In genomic region chr3:49180116-49180515, GRCh38 we compare ENCODE assay signal across 30 cellular contexts. TPM values are rescaled to one million over a fixed set of nuclear protein-coding genes. Genes with fewer than 3 reads are reported as not detected.
"Had no signal": no experiment of that assay in that cellular context is flagged by ENCODE, and none has a peak within 500 bp of the region (broad histone marks: within the 10 kb centered on the region; RNA-seq: fewer than 3 reads in every experiment).

No MANE protein-coding gene starts in this region.

- H3K9me3 Mint-ChIP-seq: activated CD4-positive, alpha-beta T cell treated with anti-CD3 and anti-CD28 coated beads, Interleukin-2, amount 10 ng/mL, durations not matched to agents 7 days and 5 days; activated CD8-positive, alpha-beta T cell treated with anti-CD3 and anti-CD28 coated beads for 36 hours; activated naive CD4-positive, alpha-beta T cell treated with anti-CD3 and anti-CD28 coated beads for 36 hours; activated naive CD4-positive, alpha-beta T cell treated with anti-CD3 and anti-CD28 coated beads, Interleukin-2, amount 50 U/mL, for 24 hours; activated naive CD8-positive, alpha-beta T cell treated with anti-CD3 and anti-CD28 coated beads for 36 hours; activated naive CD8-positive, alpha-beta T cell treated with anti-CD3 and anti-CD28 coated beads, Interleukin-2, amount 50 U/mL, for 24 hours; activated T-cell treated with anti-CD3 and anti-CD28 coated beads, Interleukin-2, amount 50 U/mL, for 4 hours; activated T-helper 17 cell treated with anti-CD3 and anti-CD28 coated beads, Interleukin-2, amount 50 U/mL, for 72 hours; effector memory CD8-positive, alpha-beta T cell had no signal

- H3K27me3 ChIP-seq: adrenal gland, body of pancreas, esophagus muscularis mucosa, foreskin keratinocyte, gastrocnemius medialis had no signal

- H3K27ac ChIP-seq: adrenal gland, body of pancreas, esophagus muscularis mucosa, foreskin keratinocyte, gastrocnemius medialis had no signal

- H3K27me3 Mint-ChIP-seq: activated naive CD4-positive, alpha-beta T cell treated with anti-CD3 and anti-CD28 coated beads, Interleukin-2, amount 50 U/mL, for 24 hours had no signal

- ATAC-seq: activated CD8-positive, alpha-beta T cell treated with anti-CD3 and anti-CD28 coated beads for 36 hours; activated naive CD8-positive, alpha-beta T cell treated with anti-CD3 and anti-CD28 coated beads, Interleukin-2, amount 50 U/mL, for 24 hours; activated T-cell treated with anti-CD3 and anti-CD28 coated beads, Interleukin-2, amount 50 U/mL, for 4 hours; activated T-helper 17 cell treated with anti-CD3 and anti-CD28 coated beads, Interleukin-2, amount 50 U/mL, for 72 hours; body of pancreas; effector memory CD8-positive, alpha-beta T cell; foreskin keratinocyte; gastrocnemius medialis; WTC11 had no signal

- H3K9me3 ChIP-seq: adrenal gland, body of pancreas, esophagus muscularis mucosa, gastrocnemius medialis had no signal

- H3K4me1 ChIP-seq: body of pancreas, foreskin keratinocyte had no signal

- H3K4me1 Mint-ChIP-seq: activated CD4-positive, alpha-beta T cell treated with anti-CD3 and anti-CD28 coated beads, Interleukin-2, amount 10 ng/mL, durations not matched to agents 7 days and 5 days; activated naive CD4-positive, alpha-beta T cell treated with anti-CD3 and anti-CD28 coated beads, Interleukin-2, amount 50 U/mL, for 24 hours; activated naive CD8-positive, alpha-beta T cell treated with anti-CD3 and anti-CD28 coated beads for 36 hours; activated naive CD8-positive, alpha-beta T cell treated with anti-CD3 and anti-CD28 coated beads, Interleukin-2, amount 50 U/mL, for 24 hours; activated T-helper 17 cell treated with anti-CD3 and anti-CD28 coated beads, Interleukin-2, amount 50 U/mL, for 72 hours; WTC11 had no signal

- H3K4me3 Mint-ChIP-seq: activated CD4-positive, alpha-beta T cell treated with anti-CD3 and anti-CD28 coated beads, Interleukin-2, amount 10 ng/mL, durations not matched to agents 7 days and 5 days; activated CD8-positive, alpha-beta T cell treated with anti-CD3 and anti-CD28 coated beads for 36 hours; activated naive CD4-positive, alpha-beta T cell treated with anti-CD3 and anti-CD28 coated beads for 36 hours; activated naive CD4-positive, alpha-beta T cell treated with anti-CD3 and anti-CD28 coated beads, Interleukin-2, amount 50 U/mL, for 24 hours; activated naive CD8-positive, alpha-beta T cell treated with anti-CD3 and anti-CD28 coated beads for 36 hours; activated naive CD8-positive, alpha-beta T cell treated with anti-CD3 and anti-CD28 coated beads, Interleukin-2, amount 50 U/mL, for 24 hours; activated T-cell treated with anti-CD3 and anti-CD28 coated beads, Interleukin-2, amount 50 U/mL, for 4 hours; activated T-helper 17 cell treated with anti-CD3 and anti-CD28 coated beads, Interleukin-2, amount 50 U/mL, for 72 hours; effector memory CD8-positive, alpha-beta T cell; WTC11 had no signal

- H3K27ac Mint-ChIP-seq: activated CD4-positive, alpha-beta T cell treated with anti-CD3 and anti-CD28 coated beads, Interleukin-2, amount 10 ng/mL, durations not matched to agents 7 days and 5 days; activated CD8-positive, alpha-beta T cell treated with anti-CD3 and anti-CD28 coated beads for 36 hours; activated naive CD4-positive, alpha-beta T cell treated with anti-CD3 and anti-CD28 coated beads for 36 hours; activated naive CD4-positive, alpha-beta T cell treated with anti-CD3 and anti-CD28 coated beads, Interleukin-2, amount 50 U/mL, for 24 hours; activated naive CD8-positive, alpha-beta T cell treated with anti-CD3 and anti-CD28 coated beads for 36 hours; activated naive CD8-positive, alpha-beta T cell treated with anti-CD3 and anti-CD28 coated beads, Interleukin-2, amount 50 U/mL, for 24 hours; activated T-helper 17 cell treated with anti-CD3 and anti-CD28 coated beads, Interleukin-2, amount 50 U/mL, for 72 hours; effector memory CD8-positive, alpha-beta T cell; WTC11 had no signal

- H3K4me3 ChIP-seq: adrenal gland, body of pancreas, esophagus muscularis mucosa, gastrocnemius medialis had no signal

- DNase-seq: activated CD4-positive, alpha-beta T cell treated with anti-CD3 and anti-CD28 coated beads for 1 hour; activated CD4-positive, alpha-beta T cell treated with anti-CD3 and anti-CD28 coated beads for 4 hours; activated CD4-positive, alpha-beta T cell treated with anti-CD3 and anti-CD28 coated beads, Interleukin-2, amount 10 ng/mL, durations not matched to agents 7 days and 5 days; activated CD4-positive, alpha-beta T cell treated with anti-CD3 and anti-CD28 coated beads, Interleukin-2, amount 50 U/mL, for 4 hours; activated CD8-positive, alpha-beta memory T cell treated with anti-CD3 and anti-CD28 coated beads for 24 hours; activated CD8-positive, alpha-beta T cell treated with anti-CD3 and anti-CD28 coated beads for 36 hours; activated effector memory CD4-positive, alpha-beta T cell treated with anti-CD3 and anti-CD28 coated beads, Interleukin-2, amount 50 U/mL, for 16 hours; activated naive CD4-positive, alpha-beta T cell treated with anti-CD3 and anti-CD28 coated beads for 36 hours; activated naive CD8-positive, alpha-beta T cell treated with anti-CD3 and anti-CD28 coated beads for 36 hours; activated naive CD8-positive, alpha-beta T cell treated with anti-CD3 and anti-CD28 coated beads, Interleukin-2, amount 50 U/mL, for 24 hours; activated T-cell treated with anti-CD3 and anti-CD28 coated beads, Interleukin-2, amount 50 U/mL, for 4 hours; adrenal gland; amygdala; aorta; body of pancreas; caudate nucleus; cortex of kidney; dermis blood vessel endothelial cell; effector CD4-positive, alpha-beta T cell; effector memory CD8-positive, alpha-beta T cell; erythroblast; foreskin keratinocyte; gastrocnemius medialis; glutamatergic neuron; T-helper 2 cell had no signal

- H3K36me3 Mint-ChIP-seq: activated naive CD4-positive, alpha-beta T cell treated with anti-CD3 and anti-CD28 coated beads, Interleukin-2, amount 50 U/mL, for 24 hours; activated naive CD8-positive, alpha-beta T cell treated with anti-CD3 and anti-CD28 coated beads for 36 hours; WTC11 had no signal

RNA-seq across cellular contexts. Expression of gene LAMB2, which starts 47.3 kb away (rescaled TPM):
- total RNA-seq: activated CD4-positive, alpha-beta T cell treated with anti-CD3 and anti-CD28 coated beads, Interleukin-2, amount 10 ng/mL, durations not matched to agents 7 days and 5 days; activated CD8-positive, alpha-beta T cell treated with anti-CD3 and anti-CD28 coated beads for 36 hours; activated naive CD4-positive, alpha-beta T cell treated with anti-CD3 and anti-CD28 coated beads for 36 hours; activated naive CD8-positive, alpha-beta T cell treated with anti-CD3 and anti-CD28 coated beads for 36 hours; T-helper 1 cell treated with Interleukin-12 subunit alpha and Interleukin-12 subunit beta and Interleukin-4 antibody, amounts not matched to agents 30 ng/mL and 1 ng/mL, for 36 hours had no signal
